In genomic region chr5:72658161-72658560, GRCh38 we compare ENCODE assay signal across 35 cellular contexts.
"Had no signal": no experiment of that assay in that cellular context is flagged by ENCODE, and none has a peak within 500 bp of the region (broad histone marks: within the 10 kb centered on the region; RNA-seq: fewer than 3 reads in every experiment).

No MANE protein-coding gene starts in this region.

- FAIRE-seq: colon had no signal

- H3K36me3 ChIP-seq: adrenal gland, breast epithelium, gastrocnemius medialis, heart left ventricle, WERI-Rb-1 had no signal

- H3K4me3 ChIP-seq: adrenal gland, breast epithelium, dorsolateral prefrontal cortex, gastrocnemius medialis, heart left ventricle had no signal

- DNase-seq: activated B cell treated with CpG ODN at 0.5 μM for 24 hours; activated CD4-positive, alpha-beta T cell treated with anti-CD3 and anti-CD28 coated beads for 48 hours; activated CD4-positive, alpha-beta T cell treated with anti-CD3 and anti-CD28 coated beads, Interleukin-2, amount 50 U/mL, for 1 hour; activated CD4-positive, alpha-beta T cell treated with anti-CD3 and anti-CD28 coated beads, Interleukin-2, amount 50 U/mL, for 48 hours; activated CD8-positive, alpha-beta memory T cell treated with anti-CD3 and anti-CD28 coated beads, Interleukin-2, amount 10 ng/mL, durations not matched to agents 7 days and 5 days; activated CD8-positive, alpha-beta memory T cell treated with anti-CD3 and anti-CD28 coated beads, Interleukin-2, amount 50 U/mL, for 4 hours; activated CD8-positive, alpha-beta T cell treated with anti-CD3 and anti-CD28 coated beads for 36 hours; activated effector memory CD4-positive, alpha-beta T cell treated with anti-CD3 and anti-CD28 coated beads, Interleukin-2, amount 50 U/mL, for 16 hours; activated naive CD4-positive, alpha-beta T cell treated with anti-CD3 and anti-CD28 coated beads for 36 hours; activated naive CD8-positive, alpha-beta T cell treated with anti-CD3 and anti-CD28 coated beads for 36 hours; activated naive CD8-positive, alpha-beta T cell treated with anti-CD3 and anti-CD28 coated beads, Interleukin-2, amount 50 U/mL, for 24 hours; activated T-cell treated with anti-CD3 and anti-CD28 coated beads, Interleukin-2, amount 50 U/mL, for 1 hour; activated T-cell treated with anti-CD3 and anti-CD28 coated beads, Interleukin-2, amount 50 U/mL, for 48 hours; adrenal gland; amygdala; aorta; dorsolateral prefrontal cortex; effector memory CD8-positive, alpha-beta T cell; gastrocnemius medialis; glutamatergic neuron; heart left ventricle; T-helper 1 cell; T-helper 17 cell; T1000; WERI-Rb-1 had no signal

- H3K27ac ChIP-seq: adrenal gland, breast epithelium, epithelial cell of prostate, gastrocnemius medialis, heart left ventricle, WERI-Rb-1 had no signal

- H3K4me3 Mint-ChIP-seq: activated B cell treated with CpG ODN at 0.5 μM for 24 hours; activated CD8-positive, alpha-beta memory T cell treated with anti-CD3 and anti-CD28 coated beads, Interleukin-2, amount 10 ng/mL, durations not matched to agents 7 days and 5 days; activated CD8-positive, alpha-beta T cell treated with anti-CD3 and anti-CD28 coated beads for 36 hours; activated naive CD4-positive, alpha-beta T cell treated with anti-CD3 and anti-CD28 coated beads for 36 hours; activated naive CD4-positive, alpha-beta T cell treated with anti-CD3 and anti-CD28 coated beads, Interleukin-2, amount 50 U/mL, for 24 hours; activated naive CD8-positive, alpha-beta T cell treated with anti-CD3 and anti-CD28 coated beads for 36 hours; activated naive CD8-positive, alpha-beta T cell treated with anti-CD3 and anti-CD28 coated beads, Interleukin-2, amount 50 U/mL, for 24 hours; activated T-helper 1 cell treated with anti-CD3 and anti-CD28 coated beads, Interleukin-12 subunit alpha, Interleukin-12 subunit beta, Interleukin-2, Interleukin-4 antibody, amounts not matched to agents 30 ng/mL and 10 ng/mL and 1 ng/mL, durations not matched to agents 14 hours and 24 hours and 36 hours; brain; dendritic cell treated with granulocyte-macrophage colony-stimulating factor and Interleukin-4, amounts not matched to agents 40 ng/mL and 50 ng/mL, for 4 days; effector memory CD8-positive, alpha-beta T cell; T-helper 17 cell; T-helper 2 cell treated with Interferon-gamma antibody and Interleukin-4, amounts not matched to agents 5 μg/mL and 100 μg/mL, for 36 hours had no signal

- H3K27me3 Mint-ChIP-seq: activated CD8-positive, alpha-beta memory T cell treated with anti-CD3 and anti-CD28 coated beads, Interleukin-2, amount 10 ng/mL, durations not matched to agents 7 days and 5 days; activated naive CD8-positive, alpha-beta T cell treated with anti-CD3 and anti-CD28 coated beads, Interleukin-2, amount 50 U/mL, for 24 hours; brain had no signal

- H3K27ac Mint-ChIP-seq: activated B cell treated with CpG ODN at 0.5 μM for 24 hours; activated CD8-positive, alpha-beta memory T cell treated with anti-CD3 and anti-CD28 coated beads, Interleukin-2, amount 10 ng/mL, durations not matched to agents 7 days and 5 days; activated CD8-positive, alpha-beta T cell treated with anti-CD3 and anti-CD28 coated beads for 36 hours; activated naive CD4-positive, alpha-beta T cell treated with anti-CD3 and anti-CD28 coated beads for 36 hours; activated naive CD4-positive, alpha-beta T cell treated with anti-CD3 and anti-CD28 coated beads, Interleukin-2, amount 50 U/mL, for 24 hours; activated naive CD8-positive, alpha-beta T cell treated with anti-CD3 and anti-CD28 coated beads for 36 hours; activated naive CD8-positive, alpha-beta T cell treated with anti-CD3 and anti-CD28 coated beads, Interleukin-2, amount 50 U/mL, for 24 hours; activated T-helper 1 cell treated with anti-CD3 and anti-CD28 coated beads, Interleukin-12 subunit alpha, Interleukin-12 subunit beta, Interleukin-2, Interleukin-4 antibody, amounts not matched to agents 30 ng/mL and 10 ng/mL and 1 ng/mL, durations not matched to agents 14 hours and 24 hours and 36 hours; activated T-helper 2 cell treated with anti-CD3 and anti-CD28 coated beads, Interferon-gamma antibody, Interleukin-2, Interleukin-4, amounts not matched to agents 10 μg/mL and 5 μg/mL and 100 μg/mL, durations not matched to agents 14 hours and 24 hours and 36 hours; brain; dendritic cell treated with granulocyte-macrophage colony-stimulating factor and Interleukin-4, amounts not matched to agents 40 ng/mL and 50 ng/mL, for 4 days; effector memory CD8-positive, alpha-beta T cell; T-helper 17 cell; T-helper 2 cell treated with Interferon-gamma antibody and Interleukin-4, amounts not matched to agents 5 μg/mL and 100 μg/mL, for 36 hours had no signal

- H3K27me3 ChIP-seq: adrenal gland, breast epithelium, dorsolateral prefrontal cortex, gastrocnemius medialis had no signal

- H3K4me1 Mint-ChIP-seq: activated B cell treated with CpG ODN at 0.5 μM for 24 hours; activated CD8-positive, alpha-beta memory T cell treated with anti-CD3 and anti-CD28 coated beads, Interleukin-2, amount 10 ng/mL, durations not matched to agents 7 days and 5 days; activated naive CD4-positive, alpha-beta T cell treated with anti-CD3 and anti-CD28 coated beads, Interleukin-2, amount 50 U/mL, for 24 hours; activated naive CD8-positive, alpha-beta T cell treated with anti-CD3 and anti-CD28 coated beads for 36 hours; activated naive CD8-positive, alpha-beta T cell treated with anti-CD3 and anti-CD28 coated beads, Interleukin-2, amount 50 U/mL, for 24 hours; T-helper 17 cell had no signal

- H3K36me3 Mint-ChIP-seq: activated CD8-positive, alpha-beta memory T cell treated with anti-CD3 and anti-CD28 coated beads, Interleukin-2, amount 10 ng/mL, durations not matched to agents 7 days and 5 days; activated naive CD4-positive, alpha-beta T cell treated with anti-CD3 and anti-CD28 coated beads, Interleukin-2, amount 50 U/mL, for 24 hours; activated naive CD8-positive, alpha-beta T cell treated with anti-CD3 and anti-CD28 coated beads for 36 hours; brain had no signal

- H3K9me3 Mint-ChIP-seq: activated B cell treated with CpG ODN at 0.5 μM for 24 hours; activated CD8-positive, alpha-beta T cell treated with anti-CD3 and anti-CD28 coated beads for 36 hours; activated naive CD4-positive, alpha-beta T cell treated with anti-CD3 and anti-CD28 coated beads for 36 hours; activated naive CD4-positive, alpha-beta T cell treated with anti-CD3 and anti-CD28 coated beads, Interleukin-2, amount 50 U/mL, for 24 hours; activated naive CD8-positive, alpha-beta T cell treated with anti-CD3 and anti-CD28 coated beads for 36 hours; activated naive CD8-positive, alpha-beta T cell treated with anti-CD3 and anti-CD28 coated beads, Interleukin-2, amount 50 U/mL, for 24 hours; activated T-helper 1 cell treated with anti-CD3 and anti-CD28 coated beads, Interleukin-12 subunit alpha, Interleukin-12 subunit beta, Interleukin-2, Interleukin-4 antibody, amounts not matched to agents 30 ng/mL and 10 ng/mL and 1 ng/mL, durations not matched to agents 14 hours and 24 hours and 36 hours; activated T-helper 2 cell treated with anti-CD3 and anti-CD28 coated beads, Interferon-gamma antibody, Interleukin-2, Interleukin-4, amounts not matched to agents 10 μg/mL and 5 μg/mL and 100 μg/mL, durations not matched to agents 14 hours and 24 hours and 36 hours; brain; dendritic cell treated with granulocyte-macrophage colony-stimulating factor and Interleukin-4, amounts not matched to agents 40 ng/mL and 50 ng/mL, for 4 days; effector memory CD8-positive, alpha-beta T cell; T-helper 2 cell treated with Interferon-gamma antibody and Interleukin-4, amounts not matched to agents 5 μg/mL and 100 μg/mL, for 36 hours had no signal

- H3K9me3 ChIP-seq: adrenal gland, breast epithelium, gastrocnemius medialis, heart left ventricle had no signal

- H3K4me1 ChIP-seq: adrenal gland, breast epithelium, heart left ventricle had no signal

- ATAC-seq: activated CD4-positive, CD25-positive, alpha-beta regulatory T cell treated with anti-CD3 and anti-CD28 coated beads, Interleukin-2, amount 50 U/mL, for 24 hours; activated CD8-positive, alpha-beta memory T cell treated with anti-CD3 and anti-CD28 coated beads, Interleukin-2, amount 10 ng/mL, durations not matched to agents 7 days and 5 days; activated CD8-positive, alpha-beta T cell treated with anti-CD3 and anti-CD28 coated beads for 36 hours; activated naive CD8-positive, alpha-beta T cell treated with anti-CD3 and anti-CD28 coated beads, Interleukin-2, amount 50 U/mL, for 24 hours; effector memory CD8-positive, alpha-beta T cell; gastrocnemius medialis; heart left ventricle; T-helper 17 cell had no signal
